Comparison of ENCODE assay signal across 2 cellular contexts in genomic region chr7:42183547-42183946, GRCh38.
TF ChIP-seq lines count a peak whose summit lies in the region.

No MANE protein-coding gene starts in this region.

TF ChIP-seq in A549, 52 proteins besides CTCF, POLR2A, EP300 and RAD21 (continued from another document):
- TF ChIP-seq, protein P1, sequence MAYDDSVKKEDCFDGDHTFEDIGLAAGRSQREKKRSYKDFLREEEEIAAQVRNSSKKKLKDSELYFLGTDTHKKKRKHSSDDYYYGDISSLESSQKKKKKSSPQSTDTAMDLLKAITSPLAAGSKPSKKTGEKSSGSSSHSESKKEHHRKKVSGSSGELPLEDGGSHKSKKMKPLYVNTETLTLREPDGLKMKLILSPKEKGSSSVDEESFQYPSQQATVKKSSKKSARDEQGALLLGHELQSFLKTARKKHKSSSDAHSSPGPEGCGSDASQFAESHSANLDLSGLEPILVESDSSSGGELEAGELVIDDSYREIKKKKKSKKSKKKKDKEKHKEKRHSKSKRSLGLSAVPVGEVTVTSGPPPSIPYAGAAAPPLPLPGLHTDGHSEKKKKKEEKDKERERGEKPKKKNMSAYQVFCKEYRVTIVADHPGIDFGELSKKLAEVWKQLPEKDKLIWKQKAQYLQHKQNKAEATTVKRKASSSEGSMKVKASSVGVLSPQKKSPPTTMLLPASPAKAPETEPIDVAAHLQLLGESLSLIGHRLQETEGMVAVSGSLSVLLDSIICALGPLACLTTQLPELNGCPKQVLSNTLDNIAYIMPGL (CRISPR knock-in tag; IDR thresholded peaks at IDR 0.05; ENCODE audit: borderline replicate concordance) = no peak
- peak; percentile 44 for TF ChIP-seq MAFK (IDR thresholded peaks at IDR 0.05; ENCODE audit: partially characterized antibody)

TF ChIP-seq in GM23338, 12 proteins besides CTCF, POLR2A, EP300 and RAD21 (continued from another document):
- no peak for TF ChIP-seq ZNF462 (CRISPR knock-in tag; IDR thresholded peaks at IDR 0.05)
- no peak for TF ChIP-seq ZNF331 (CRISPR knock-in tag; IDR thresholded peaks at IDR 0.05; ENCODE audit: low read depth)
- TF ChIP-seq, protein P2, sequence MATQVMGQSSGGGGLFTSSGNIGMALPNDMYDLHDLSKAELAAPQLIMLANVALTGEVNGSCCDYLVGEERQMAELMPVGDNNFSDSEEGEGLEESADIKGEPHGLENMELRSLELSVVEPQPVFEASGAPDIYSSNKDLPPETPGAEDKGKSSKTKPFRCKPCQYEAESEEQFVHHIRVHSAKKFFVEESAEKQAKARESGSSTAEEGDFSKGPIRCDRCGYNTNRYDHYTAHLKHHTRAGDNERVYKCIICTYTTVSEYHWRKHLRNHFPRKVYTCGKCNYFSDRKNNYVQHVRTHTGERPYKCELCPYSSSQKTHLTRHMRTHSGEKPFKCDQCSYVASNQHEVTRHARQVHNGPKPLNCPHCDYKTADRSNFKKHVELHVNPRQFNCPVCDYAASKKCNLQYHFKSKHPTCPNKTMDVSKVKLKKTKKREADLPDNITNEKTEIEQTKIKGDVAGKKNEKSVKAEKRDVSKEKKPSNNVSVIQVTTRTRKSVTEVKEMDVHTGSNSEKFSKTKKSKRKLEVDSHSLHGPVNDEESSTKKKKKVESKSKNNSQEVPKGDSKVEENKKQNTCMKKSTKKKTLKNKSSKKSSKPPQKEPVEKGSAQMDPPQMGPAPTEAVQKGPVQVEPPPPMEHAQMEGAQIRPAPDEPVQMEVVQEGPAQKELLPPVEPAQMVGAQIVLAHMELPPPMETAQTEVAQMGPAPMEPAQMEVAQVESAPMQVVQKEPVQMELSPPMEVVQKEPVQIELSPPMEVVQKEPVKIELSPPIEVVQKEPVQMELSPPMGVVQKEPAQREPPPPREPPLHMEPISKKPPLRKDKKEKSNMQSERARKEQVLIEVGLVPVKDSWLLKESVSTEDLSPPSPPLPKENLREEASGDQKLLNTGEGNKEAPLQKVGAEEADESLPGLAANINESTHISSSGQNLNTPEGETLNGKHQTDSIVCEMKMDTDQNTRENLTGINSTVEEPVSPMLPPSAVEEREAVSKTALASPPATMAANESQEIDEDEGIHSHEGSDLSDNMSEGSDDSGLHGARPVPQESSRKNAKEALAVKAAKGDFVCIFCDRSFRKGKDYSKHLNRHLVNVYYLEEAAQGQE (IDR thresholded peaks at IDR 0.05; ENCODE audit: unreplicated experiment) = no peak
- no peak for TF ChIP-seq CREB1 (CRISPR knock-in tag; IDR thresholded peaks at IDR 0.05; ENCODE audit: low read depth)
- TF ChIP-seq POLR2AphosphoS5 (IDR thresholded peaks at IDR 0.05; ENCODE audit: low read depth) = no peak
- no peak for TF ChIP-seq ZNF114 (CRISPR knock-in tag; IDR thresholded peaks at IDR 0.05)
- TF ChIP-seq JUNB (IDR thresholded peaks at IDR 0.05; ENCODE audit: unreplicated experiment) = no peak
- TF ChIP-seq NANOG (IDR thresholded peaks at IDR 0.05; ENCODE audit: borderline replicate concordance) = no peak
- TF ChIP-seq EZH2phosphoT487 (IDR thresholded peaks at IDR 0.05; ENCODE audit: unreplicated experiment) = no peak
- TF ChIP-seq EZH2 (IDR thresholded peaks at IDR 0.05; ENCODE audit: low read depth, unreplicated experiment) = no peak
